ENCODE assay signal across 8 cellular contexts in the genomic region with DNA sequence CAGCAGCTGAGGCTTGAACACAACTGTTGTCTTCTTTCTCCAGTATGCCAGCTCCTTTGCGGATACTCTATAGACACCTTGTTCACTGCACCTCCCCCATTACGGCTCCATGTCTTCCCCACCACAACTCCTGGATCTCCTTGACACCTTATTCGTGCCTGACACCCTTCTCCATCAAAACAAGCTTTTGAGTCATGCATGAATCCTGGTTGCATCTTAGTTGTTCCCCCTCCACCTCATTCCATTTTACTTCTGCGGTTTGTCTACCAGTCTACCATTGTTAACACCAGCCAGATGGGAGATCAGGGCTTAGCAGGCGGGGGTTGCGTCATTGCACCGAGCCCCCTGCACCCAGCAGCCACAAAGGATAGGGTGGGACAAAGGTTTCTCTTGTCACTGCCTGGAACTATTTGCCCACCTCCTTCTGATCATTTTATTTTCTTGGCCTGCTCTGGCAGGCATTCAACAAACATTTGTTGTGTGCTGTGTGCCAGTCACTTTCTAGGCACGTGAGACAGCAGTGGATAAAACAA. TPM values are rescaled to one million over a fixed set of nuclear protein-coding genes. Genes with fewer than 3 reads are reported as not detected.
DNase-seq lines count a peak whose midpoint lies in the region; ATAC-seq and TF ChIP-seq lines count a peak whose summit lies in the region.

No MANE protein-coding gene starts in this region.

- H3K27me3 Mint-ChIP-seq in GM23338 (ENCODE audit: insufficient read depth, low read depth, poor library complexity) (peaks cover 22% of the 10 kb centered on the region), T-helper 17 cell (no peaks in the 10 kb centered on the region)

- peaks cover 4% of the 10 kb centered on the region; the same call in 1 of the 2 replicates for H4K20me1 ChIP-seq in GM23338 (replicated peaks; ENCODE audit: insufficient read depth)

- H3K36me3 Mint-ChIP-seq in GM23338 (ENCODE audit: low read depth), result peaks cover 56% of the 10 kb centered on the region
- peaks cover 11% of the 10 kb centered on the region for H3K36me3 Mint-ChIP-seq in T-helper 17 cell (ENCODE audit: low read depth)

- WGBS in gastroesophageal sphincter (ENCODE audit: low coverage in 1 of 2), 2 donors, result 78 to 100% methylated on average over 2 to 7 of the region's 8 CpGs

- no peak for TF ChIP-seq EP300 in gastroesophageal sphincter (IDR thresholded peaks at IDR 0.05)

- H3K4me2 ChIP-seq in GM23338 (0 out of 2 replicates have a peak overlapping the region, but pooled peaks have one; percentile 17), skeletal muscle satellite cell (ENCODE audit: low read length) (peak overlapping the region; percentile 86)

- no peak for DNase-seq in GM23338 (ENCODE audit: low spot score)
- no peak for DNase-seq in T-helper 17 cell
- DNase-seq in T1000 (lab: John Stamatoyannopoulos, UW), result no peak
- no peak for DNase-seq in NCI-H2171 (lab: John Stamatoyannopoulos, UW)
- DNase-seq in NCI-H2081 treated with DMSO at 0.1 percent for 48 hours (lab: John Stamatoyannopoulos, UW), result no peak
- no peak for DNase-seq in HPDE6-E6E7 (ENCODE audit: extremely low spot score)

- H3K4me3 ChIP-seq in GM23338 (peak overlapping the region; percentile 37; the same call in 1 of the 2 replicates), gastroesophageal sphincter (no peak overlapping the region), skeletal muscle satellite cell (ENCODE audit: low read length) (no peak overlapping the region)

- H3K79me2 ChIP-seq in GM23338 (replicated peaks; ENCODE audit: insufficient read depth), result peaks cover 29% of the 10 kb centered on the region

- no peaks in the 10 kb centered on the region for H3K9me3 ChIP-seq in T-helper 17 cell (ENCODE audit: control insufficient read depth, low read length, poor library complexity, severe bottlenecking)
- no peaks in the 10 kb centered on the region for H3K9me3 ChIP-seq in gastroesophageal sphincter
- no peaks in the 10 kb centered on the region for H3K9me3 ChIP-seq in skeletal muscle satellite cell (replicated peaks; ENCODE audit: low read length)

- no peaks in the 10 kb centered on the region for H3K9me3 Mint-ChIP-seq in GM23338

- peaks cover 7% of the 10 kb centered on the region for H3F3A ChIP-seq in GM23338 (replicated peaks; ENCODE audit: low read depth)

- ATAC-seq in GM23338, result no peak
- no peak for ATAC-seq in T-helper 17 cell
- no peak for ATAC-seq in gastroesophageal sphincter

- H3K36me3 ChIP-seq in GM23338 (ENCODE audit: insufficient read depth), result peaks cover 21% of the 10 kb centered on the region
- peaks cover 0 to 50% of the 10 kb centered on the region in 2 donors for H3K36me3 ChIP-seq in gastroesophageal sphincter
- peaks cover 48% of the 10 kb centered on the region for H3K36me3 ChIP-seq in skeletal muscle satellite cell (ENCODE audit: insufficient read depth, low read length)

- TF ChIP-seq CTCF in GM23338 (conservative IDR thresholded peaks at IDR 0.05; ENCODE audit: low read depth in 2 of 2) (no peak), gastroesophageal sphincter (IDR thresholded peaks at IDR 0.05) (no peak)

- H3K4me1 Mint-ChIP-seq in GM23338 (peaks cover 31% of the 10 kb centered on the region), T-helper 17 cell (peaks cover 41% of the 10 kb centered on the region)

- H3K27ac Mint-ChIP-seq in GM23338, result peak overlapping the region; percentile 95
- H3K27ac Mint-ChIP-seq in T-helper 17 cell, result peak overlapping the region; percentile 97

- peak overlapping the region; percentile 84 for H3K27ac ChIP-seq in GM23338 (ENCODE audit: low read depth)
- peak overlapping the region; percentile 88 to 98 (median 94) for H3K27ac ChIP-seq in gastroesophageal sphincter

- H3K27me3 ChIP-seq in GM23338 (ENCODE audit: insufficient read depth) (no peaks in the 10 kb centered on the region), gastroesophageal sphincter (no peaks in the 10 kb centered on the region), skeletal muscle satellite cell (ENCODE audit: control insufficient read depth, insufficient read depth, low read length) (no peaks in the 10 kb centered on the region)

- no peak for TF ChIP-seq POLR2A in gastroesophageal sphincter (IDR thresholded peaks at IDR 0.05)

- H3K9me2 ChIP-seq in GM23338 (ENCODE audit: insufficient read depth), result no peaks in the 10 kb centered on the region

- H3K9ac ChIP-seq in skeletal muscle satellite cell (ENCODE audit: low read depth, low read length), result no peak overlapping the region

- no peak overlapping the region for H2AFZ ChIP-seq in GM23338

- H3K4me1 ChIP-seq in GM23338 (ENCODE audit: insufficient read depth), result no peaks in the 10 kb centered on the region
- peaks cover 0 to 35% (median 21%) of the 10 kb centered on the region in 3 donors for H3K4me1 ChIP-seq in gastroesophageal sphincter
- H3K4me1 ChIP-seq in skeletal muscle satellite cell (ENCODE audit: control insufficient read depth, insufficient read depth, low read length), result peaks cover 34% of the 10 kb centered on the region

- peak overlapping the region; percentile 92; the same call in 1 of the 3 replicates for H3K4me3 Mint-ChIP-seq in GM23338
- no peak overlapping the region for H3K4me3 Mint-ChIP-seq in T-helper 17 cell

TF ChIP-seq in GM23338, 12 proteins besides CTCF, POLR2A, EP300 and RAD21:
- no peak for TF ChIP-seq NANOG (IDR thresholded peaks at IDR 0.05; ENCODE audit: borderline replicate concordance)
- TF ChIP-seq, protein P1, sequence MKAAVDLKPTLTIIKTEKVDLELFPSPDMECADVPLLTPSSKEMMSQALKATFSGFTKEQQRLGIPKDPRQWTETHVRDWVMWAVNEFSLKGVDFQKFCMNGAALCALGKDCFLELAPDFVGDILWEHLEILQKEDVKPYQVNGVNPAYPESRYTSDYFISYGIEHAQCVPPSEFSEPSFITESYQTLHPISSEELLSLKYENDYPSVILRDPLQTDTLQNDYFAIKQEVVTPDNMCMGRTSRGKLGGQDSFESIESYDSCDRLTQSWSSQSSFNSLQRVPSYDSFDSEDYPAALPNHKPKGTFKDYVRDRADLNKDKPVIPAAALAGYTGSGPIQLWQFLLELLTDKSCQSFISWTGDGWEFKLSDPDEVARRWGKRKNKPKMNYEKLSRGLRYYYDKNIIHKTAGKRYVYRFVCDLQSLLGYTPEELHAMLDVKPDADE (IDR thresholded peaks at IDR 0.05), result no peak
- no peak for TF ChIP-seq POLR2AphosphoS5 (IDR thresholded peaks at IDR 0.05; ENCODE audit: low read depth)
- no peak for TF ChIP-seq CREB1 (CRISPR knock-in tag; IDR thresholded peaks at IDR 0.05; ENCODE audit: low read depth)
- no peak for TF ChIP-seq ZNF114 (CRISPR knock-in tag; IDR thresholded peaks at IDR 0.05)
- TF ChIP-seq ZNF331 (CRISPR knock-in tag; IDR thresholded peaks at IDR 0.05; ENCODE audit: low read depth), result no peak
- no peak for TF ChIP-seq JUNB (IDR thresholded peaks at IDR 0.05; ENCODE audit: unreplicated experiment)
- TF ChIP-seq, protein P2, sequence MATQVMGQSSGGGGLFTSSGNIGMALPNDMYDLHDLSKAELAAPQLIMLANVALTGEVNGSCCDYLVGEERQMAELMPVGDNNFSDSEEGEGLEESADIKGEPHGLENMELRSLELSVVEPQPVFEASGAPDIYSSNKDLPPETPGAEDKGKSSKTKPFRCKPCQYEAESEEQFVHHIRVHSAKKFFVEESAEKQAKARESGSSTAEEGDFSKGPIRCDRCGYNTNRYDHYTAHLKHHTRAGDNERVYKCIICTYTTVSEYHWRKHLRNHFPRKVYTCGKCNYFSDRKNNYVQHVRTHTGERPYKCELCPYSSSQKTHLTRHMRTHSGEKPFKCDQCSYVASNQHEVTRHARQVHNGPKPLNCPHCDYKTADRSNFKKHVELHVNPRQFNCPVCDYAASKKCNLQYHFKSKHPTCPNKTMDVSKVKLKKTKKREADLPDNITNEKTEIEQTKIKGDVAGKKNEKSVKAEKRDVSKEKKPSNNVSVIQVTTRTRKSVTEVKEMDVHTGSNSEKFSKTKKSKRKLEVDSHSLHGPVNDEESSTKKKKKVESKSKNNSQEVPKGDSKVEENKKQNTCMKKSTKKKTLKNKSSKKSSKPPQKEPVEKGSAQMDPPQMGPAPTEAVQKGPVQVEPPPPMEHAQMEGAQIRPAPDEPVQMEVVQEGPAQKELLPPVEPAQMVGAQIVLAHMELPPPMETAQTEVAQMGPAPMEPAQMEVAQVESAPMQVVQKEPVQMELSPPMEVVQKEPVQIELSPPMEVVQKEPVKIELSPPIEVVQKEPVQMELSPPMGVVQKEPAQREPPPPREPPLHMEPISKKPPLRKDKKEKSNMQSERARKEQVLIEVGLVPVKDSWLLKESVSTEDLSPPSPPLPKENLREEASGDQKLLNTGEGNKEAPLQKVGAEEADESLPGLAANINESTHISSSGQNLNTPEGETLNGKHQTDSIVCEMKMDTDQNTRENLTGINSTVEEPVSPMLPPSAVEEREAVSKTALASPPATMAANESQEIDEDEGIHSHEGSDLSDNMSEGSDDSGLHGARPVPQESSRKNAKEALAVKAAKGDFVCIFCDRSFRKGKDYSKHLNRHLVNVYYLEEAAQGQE (IDR thresholded peaks at IDR 0.05; ENCODE audit: unreplicated experiment), result no peak
- no peak for TF ChIP-seq EZH2phosphoT487 (IDR thresholded peaks at IDR 0.05; ENCODE audit: unreplicated experiment)
- TF ChIP-seq STAT1 (IDR thresholded peaks at IDR 0.05; ENCODE audit: unreplicated experiment), result no peak
TF ChIP-seq in GM23338: peak in this region for 0.

RNA-seq across cellular contexts. Expression of a gene that starts 2.0 kb away (rescaled TPM):
- 111 and 158 TPM in 2 replicates for total RNA-seq in GM23338 (2014; rRNA removed; shearing (Covaris generic))
- 55.9 and 58.9 TPM in 2 replicates for polyA plus RNA-seq in GM23338 (2016; fragmentation: Nextera tagmentation; extraction: Ambion mirVana)
- 100 to 1,000 TPM; 123 to 145 TPM for total RNA-seq in T-helper 17 cell
- total RNA-seq in gastroesophageal sphincter, result 10 to 100 TPM; 45.8 to 76.1 (median 55.6) TPM
- 88.2 and 93.7 TPM in 2 replicates for total RNA-seq in skeletal muscle satellite cell (2012; rRNA removed)

RNA-seq across cellular contexts. Expression of a gene that starts 16.4 kb away (rescaled TPM):
- total RNA-seq in GM23338 (2014; rRNA removed; shearing (Covaris generic)), result 61.9 and 65.1 TPM in 2 replicates
- 57.0 and 64.2 TPM in 2 replicates for polyA plus RNA-seq in GM23338 (2016; fragmentation: Nextera tagmentation; extraction: Ambion mirVana)
- total RNA-seq in T-helper 17 cell (10 to 100 TPM; 42.0 to 42.9 TPM), gastroesophageal sphincter (10 to 100 TPM; 26.9 to 64.6 (median 40.7) TPM)
- total RNA-seq in skeletal muscle satellite cell (2012; rRNA removed), result 21.3 and 32.8 TPM in 2 replicates

RNA-seq across cellular contexts. Expression of a gene that starts 22.8 kb away (rescaled TPM):
- total RNA-seq in GM23338 (2014; rRNA removed; shearing (Covaris generic)), result 344 and 377 TPM in 2 replicates
- 97.7 and 104 TPM in 2 replicates for polyA plus RNA-seq in GM23338 (2016; fragmentation: Nextera tagmentation; extraction: Ambion mirVana)
- total RNA-seq in T-helper 17 cell (100 to 1,000 TPM; 109 to 112 TPM), gastroesophageal sphincter (100 to 1,000 TPM; 108 to 211 (median 123) TPM)
- total RNA-seq in skeletal muscle satellite cell (2012; rRNA removed), result 176 and 202 TPM in 2 replicates
